ENCODE assay signal across 8 cellular contexts in genomic region chr5:171907731-171908343, GRCh38.
DNase-seq lines count a peak whose midpoint lies in the region; ATAC-seq, FAIRE-seq and TF ChIP-seq lines count a peak whose summit lies in the region.

No MANE protein-coding gene starts in this region.

- DNase-seq in D721Med (ENCODE audit: insufficient read length, low spot score) (no peak), GM19240 (ENCODE audit: insufficient read length, low spot score) (peak; percentile 8), HT1080 (ENCODE audit: low read depth) (peak; percentile 54), RPMI7951 (ENCODE audit: low read depth) (peak; percentile 52), amniotic epithelial cell (ENCODE audit: low read depth) (peak; percentile 64), right cardiac atrium (no peak), smooth muscle cell (lab: John Stamatoyannopoulos, UW; ENCODE audit: unreplicated experiment) (no peak)

- 23% methylated on average over 4 of the region's 4 CpGs for WGBS in right cardiac atrium
- 20% methylated on average over 4 of the region's 4 CpGs for WGBS in smooth muscle cell (ENCODE audit: low lambda C conversion rate)

- H3K4me1 ChIP-seq in right cardiac atrium (ENCODE audit: control insufficient read depth, insufficient read depth, low read length) (peaks cover 2% of the 10 kb centered on the region), smooth muscle cell (ENCODE audit: low read depth) (no peaks in the 10 kb centered on the region)

- ATAC-seq in right cardiac atrium, result peak; percentile 79 to 85
- no peak for ATAC-seq in HG02840 (IDR thresholded peaks at IDR 0.05; ENCODE audit: low FRiP score, unreplicated experiment)

- no peak overlapping the region for H2AFZ ChIP-seq in smooth muscle cell (ENCODE audit: low read depth)

- H3F3A ChIP-seq in smooth muscle cell (ENCODE audit: low read depth), result no peaks in the 10 kb centered on the region

- peak; percentile 85 for TF ChIP-seq CTCF in D721Med (IDR thresholded peaks at IDR 0.05; ENCODE audit: insufficient read depth, missing control alignments)
- TF ChIP-seq CTCF in smooth muscle cell (IDR thresholded peaks at IDR 0.05; ENCODE audit: borderline replicate concordance, insufficient read depth, poor library complexity, severe bottlenecking), result peak; percentile 78

- H3K27me3 ChIP-seq in right cardiac atrium (ENCODE audit: control insufficient read depth, insufficient read depth), result no peaks in the 10 kb centered on the region
- no peaks in the 10 kb centered on the region for H3K27me3 ChIP-seq in smooth muscle cell (ENCODE audit: low read depth)

- H3K36me3 ChIP-seq in smooth muscle cell (ENCODE audit: low read depth), result no peaks in the 10 kb centered on the region

- H3K79me2 ChIP-seq in smooth muscle cell (ENCODE audit: low read depth), result peaks cover 43% of the 10 kb centered on the region

- H3K4me3 ChIP-seq in right cardiac atrium (ENCODE audit: low read length), result no peak overlapping the region
- H3K4me3 ChIP-seq in smooth muscle cell, result no peak overlapping the region

- no peak overlapping the region for H3K9ac ChIP-seq in smooth muscle cell (ENCODE audit: low read depth)

- H3K27ac ChIP-seq in right cardiac atrium (ENCODE audit: low read length), result no peak overlapping the region
- H3K27ac ChIP-seq in smooth muscle cell (ENCODE audit: low read depth), result no peak overlapping the region

- FAIRE-seq in D721Med (lab: Jason Lieb, UNC), result peak; percentile 48

- H3K9me3 ChIP-seq in right cardiac atrium (ENCODE audit: control insufficient read depth, low read length) (no peaks in the 10 kb centered on the region), smooth muscle cell (replicated peaks; ENCODE audit: low read depth) (no peaks in the 10 kb centered on the region)

- peaks cover 100% of the 10 kb centered on the region for H4K20me1 ChIP-seq in smooth muscle cell (ENCODE audit: low read depth)

- H3K4me2 ChIP-seq in smooth muscle cell, result no peak overlapping the region

- intact Hi-C loops in right cardiac atrium (cut with DNase I), result loop anchor here (5.0 to 10.0 kb wide), 3 partner anchors 273 to 491 kb away; partner anchors contain the start of gene FGF18 (in 2 of the 4)

Comparison
In these comparisons a context has a peak if more than half of its experiments do, and no peak if none do; other contexts are left out.
1. DNase-seq: peak in GM19240 (single experiment), HT1080 (single experiment), RPMI7951 (single experiment) and amniotic epithelial cell (single experiment); none in D721Med (single experiment), right cardiac atrium (0 of 3) and smooth muscle cell (single experiment).